28 cellular contexts compared by ENCODE assay signal in the genomic region with DNA sequence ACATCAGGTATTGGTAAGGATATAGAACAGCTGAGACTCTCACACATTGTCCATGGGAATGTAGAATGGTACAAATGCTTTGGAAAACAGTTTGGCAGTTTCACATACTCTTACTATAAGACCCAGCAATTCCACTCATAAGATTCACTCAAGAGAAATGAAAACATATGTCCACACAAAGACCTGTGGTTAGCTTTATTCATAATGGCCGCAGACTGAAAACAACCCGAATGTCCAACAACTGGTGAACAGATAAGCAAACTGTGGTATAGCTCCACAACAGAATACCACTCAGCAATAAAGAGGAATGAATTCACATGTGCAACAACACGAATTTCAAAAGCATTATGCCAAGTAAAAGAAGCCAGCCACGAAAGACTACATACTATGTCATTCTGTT.
"Had no signal": no experiment of that assay in that cellular context is flagged by ENCODE, and none has a peak within 500 bp of the region (broad histone marks: within the 10 kb centered on the region; RNA-seq: fewer than 3 reads in every experiment).

No MANE protein-coding gene starts in this region.

- H3K9me3 ChIP-seq: esophagus muscularis mucosa, gastroesophageal sphincter, heart right ventricle, left ventricle myocardium inferior, lower lobe of right lung, pancreas, right lobe of liver, suprapubic skin, transverse colon, upper lobe of right lung had no signal

- H3K27me3 ChIP-seq: esophagus muscularis mucosa, foreskin keratinocyte, gastroesophageal sphincter, heart right ventricle, pancreas, right lobe of liver, suprapubic skin, transverse colon, upper lobe of right lung had no signal

- H3K36me3 ChIP-seq: esophagus muscularis mucosa, gastroesophageal sphincter, heart right ventricle, left ventricle myocardium inferior, lower lobe of right lung, pancreas, right lobe of liver, suprapubic skin, transverse colon, upper lobe of right lung had no signal

- H3K4me1 ChIP-seq: lower lobe of right lung, pancreas, right lobe of liver, suprapubic skin, transverse colon, upper lobe of right lung had no signal

- DNase-seq: dermis blood vessel endothelial cell; effector memory CD4-positive, alpha-beta T cell; foreskin keratinocyte; glutamatergic neuron; heart right ventricle; immature natural killer cell; islet precursor cell; kidney glomerular epithelial cell; left colon; left ventricle myocardium inferior; lower lobe of right lung; natural killer cell; occipital lobe; pancreas; right lobe of liver; stimulated activated CD4-positive, alpha-beta T cell treated with anti-CD3 and anti-CD28 coated beads, Interleukin-12 subunit alpha, Interleukin-12 subunit beta, amount 100 ng/mL, for 4 hours; stimulated activated CD4-positive, alpha-beta T cell treated with anti-CD3 and anti-CD28 coated beads, Interleukin-1b, Interleukin-23, amount 100 ng/mL, for 48 hours; stimulated activated CD4-positive, alpha-beta T cell treated with anti-CD3 and anti-CD28 coated beads, Interleukin-4, amount 100 ng/mL, for 1 hour; stimulated activated CD8-positive, alpha-beta memory T cell treated with anti-CD3 and anti-CD28 coated beads, Interleukin-4, amount 100 ng/mL, for 48 hours; stimulated activated naive CD4-positive, alpha-beta T cell; stimulated activated naive CD8-positive, alpha-beta T cell treated with anti-CD3 and anti-CD28 coated beads, Interleukin-15, amount 100 ng/mL, for 72 hours; transverse colon; upper lobe of right lung had no signal

- H3K4me2 ChIP-seq: smooth muscle cell had no signal

- H3K4me3 ChIP-seq: coronary artery, esophagus muscularis mucosa, gastroesophageal sphincter, heart right ventricle, left ventricle myocardium inferior, lower lobe of right lung, pancreas, right lobe of liver, smooth muscle cell, suprapubic skin, transverse colon, upper lobe of right lung had no signal

- H3K27ac ChIP-seq: coronary artery, esophagus muscularis mucosa, foreskin keratinocyte, gastroesophageal sphincter, left ventricle myocardium inferior, lower lobe of right lung, pancreas, right lobe of liver, suprapubic skin, transverse colon, upper lobe of right lung had no signal
